Comparison of ENCODE assay signal across 1 cellular context in the genomic region with DNA sequence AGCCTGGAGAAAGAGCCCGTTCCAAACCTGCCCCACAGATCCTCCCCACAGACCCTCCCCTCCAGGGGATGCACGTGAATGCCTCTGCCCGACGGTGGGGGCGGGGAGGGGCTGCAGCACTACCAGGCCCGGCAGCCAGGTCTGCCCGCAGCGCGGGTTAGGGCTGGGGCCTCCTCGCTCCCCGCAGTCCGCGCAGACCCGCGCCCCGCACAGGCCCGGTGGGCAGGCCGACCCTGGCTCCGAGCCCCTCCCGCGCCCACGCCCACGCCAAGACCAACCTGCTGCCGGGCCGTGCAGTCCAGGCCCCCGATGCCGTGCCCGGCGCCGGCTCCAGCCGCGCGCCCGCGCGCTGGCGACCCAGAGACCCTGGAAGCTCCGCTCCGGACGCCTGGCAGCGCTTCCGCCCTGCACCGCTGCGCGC.
A peak's percentile ranks its signal among the peaks of the same experiment; 100 is the strongest.
TF ChIP-seq lines count a peak whose summit lies in the region.

A gene with protein sequence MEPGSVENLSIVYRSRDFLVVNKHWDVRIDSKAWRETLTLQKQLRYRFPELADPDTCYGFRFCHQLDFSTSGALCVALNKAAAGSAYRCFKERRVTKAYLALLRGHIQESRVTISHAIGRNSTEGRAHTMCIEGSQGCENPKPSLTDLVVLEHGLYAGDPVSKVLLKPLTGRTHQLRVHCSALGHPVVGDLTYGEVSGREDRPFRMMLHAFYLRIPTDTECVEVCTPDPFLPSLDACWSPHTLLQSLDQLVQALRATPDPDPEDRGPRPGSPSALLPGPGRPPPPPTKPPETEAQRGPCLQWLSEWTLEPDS (minus strand): TSS at position 404 of the 421 bp plus-strand sequence. CDS start 644 bp downstream, outside the sequence.

TF ChIP-seq in H1, 55 proteins besides CTCF, POLR2A, EP300 and RAD21 (continued from another document):
- TF ChIP-seq TAF1 (IDR thresholded peaks at IDR 0.05; ENCODE audit: low read depth, low read length) = peak; percentile 54
- no peak for TF ChIP-seq BACH1 (IDR thresholded peaks at IDR 0.05; ENCODE audit: low read length)
- TF ChIP-seq ASH2L (IDR thresholded peaks at IDR 0.05; ENCODE audit: low read length) = no peak
- TF ChIP-seq PHF8 (conservative IDR thresholded peaks at IDR 0.05; ENCODE audit: low read depth, low read length) = peak; percentile 48
